2 cellular contexts compared by ENCODE assay signal in the genomic region with DNA sequence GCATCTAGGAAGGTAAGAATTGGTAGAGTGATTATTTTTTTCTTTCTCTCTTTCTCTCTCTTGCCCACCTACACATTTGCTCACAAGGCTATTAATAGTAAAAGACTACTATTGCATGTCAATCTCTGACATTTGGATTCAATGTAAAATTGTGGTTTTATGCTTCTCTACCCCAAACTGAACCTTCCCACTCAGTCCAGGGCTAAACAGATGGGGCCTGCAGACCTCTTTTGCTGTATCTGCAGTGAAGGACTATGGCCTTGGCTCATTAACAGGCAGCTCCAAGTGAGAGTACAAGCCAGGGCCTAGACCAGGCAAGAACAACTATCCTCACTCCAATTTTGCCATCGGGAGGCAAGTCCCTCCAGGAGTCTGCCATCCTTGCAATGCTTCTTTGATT.
TF ChIP-seq lines count a peak whose summit lies in the region.

No MANE protein-coding gene starts in this region.

TF ChIP-seq in HepG2, 621 proteins besides CTCF, POLR2A, EP300 and RAD21 (continued from another document):
- no peak for TF ChIP-seq NCOA5 (CRISPR knock-in tag; IDR thresholded peaks at IDR 0.05)
TF ChIP-seq in HepG2: peak in this region for 1.

TF ChIP-seq in SK-N-SH, 30 proteins besides CTCF, POLR2A, EP300 and RAD21 (continued from another document):
- TF ChIP-seq, protein P1, sequence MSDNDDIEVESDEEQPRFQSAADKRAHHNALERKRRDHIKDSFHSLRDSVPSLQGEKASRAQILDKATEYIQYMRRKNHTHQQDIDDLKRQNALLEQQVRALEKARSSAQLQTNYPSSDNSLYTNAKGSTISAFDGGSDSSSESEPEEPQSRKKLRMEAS (IDR thresholded peaks at IDR 0.05; ENCODE audit: low read depth) = no peak
- TF ChIP-seq, protein P2, sequence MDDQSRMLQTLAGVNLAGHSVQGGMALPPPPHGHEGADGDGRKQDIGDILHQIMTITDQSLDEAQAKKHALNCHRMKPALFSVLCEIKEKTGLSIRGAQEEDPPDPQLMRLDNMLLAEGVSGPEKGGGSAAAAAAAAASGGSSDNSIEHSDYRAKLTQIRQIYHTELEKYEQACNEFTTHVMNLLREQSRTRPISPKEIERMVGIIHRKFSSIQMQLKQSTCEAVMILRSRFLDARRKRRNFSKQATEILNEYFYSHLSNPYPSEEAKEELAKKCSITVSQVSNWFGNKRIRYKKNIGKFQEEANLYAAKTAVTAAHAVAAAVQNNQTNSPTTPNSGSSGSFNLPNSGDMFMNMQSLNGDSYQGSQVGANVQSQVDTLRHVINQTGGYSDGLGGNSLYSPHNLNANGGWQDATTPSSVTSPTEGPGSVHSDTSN (IDR thresholded peaks at IDR 0.05) = no peak
- no peak for TF ChIP-seq YY1 (IDR thresholded peaks at IDR 0.05; ENCODE audit: low read depth)
